In the genomic region with DNA sequence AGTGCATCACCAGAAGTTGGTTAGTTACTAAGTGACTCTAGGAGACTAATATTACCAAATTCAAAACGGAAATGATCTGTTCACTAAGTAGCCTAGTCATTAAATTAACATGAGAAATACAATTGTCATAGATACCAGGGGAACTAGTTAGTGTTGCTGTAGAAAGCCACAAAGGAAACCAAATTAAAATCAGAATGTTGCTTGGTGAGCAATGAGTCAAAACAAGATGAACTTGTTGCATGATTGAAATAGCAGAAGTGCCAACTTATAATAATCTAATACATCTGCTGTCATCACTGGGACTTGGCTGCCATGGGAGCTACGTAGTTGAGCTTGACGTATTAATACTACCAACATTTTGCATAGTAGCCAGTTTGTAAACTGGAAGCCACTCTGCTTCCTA, we compare ENCODE assay signal across 10 cellular contexts.
DNase-seq lines count a peak whose midpoint lies in the region; ATAC-seq and TF ChIP-seq lines count a peak whose summit lies in the region.
"Had no signal": no experiment of that assay in that cellular context is flagged by ENCODE, and none has a peak within 500 bp of the region (broad histone marks: within the 10 kb centered on the region; RNA-seq: fewer than 3 reads in every experiment).

No MANE protein-coding gene starts in this region.

- H3K4me1 Mint-ChIP-seq in activated CD4-positive, alpha-beta memory T cell treated with anti-CD3 and anti-CD28 coated beads for 36 hours (ENCODE audit: low read depth) = no peaks in the 10 kb centered on the region

- no TSS peak for BruUV-seq in OCI-LY7 (replicated peaks; lab: Mats Ljungman, UMichigan)

- POLR2A ChIA-PET in OCI-LY7 (lab: Charles Lee) = no interaction called here
- POLR2A ChIA-PET in activated CD4-positive, alpha-beta memory T cell treated with anti-CD3 and anti-CD28 coated beads for 36 hours (lab: Charles Lee) = no interaction called here

- ATAC-seq in GM18861 (IDR thresholded peaks at IDR 0.05; ENCODE audit: unreplicated experiment) (peak; percentile 83), GM21723 (IDR thresholded peaks at IDR 0.05; ENCODE audit: unreplicated experiment) (peak; percentile 63), HG03196 (IDR thresholded peaks at IDR 0.05; ENCODE audit: unreplicated experiment) (peak; percentile 70)
- ATAC-seq: SK-N-SH treated with all-trans-retinoic acid at 6 μM for 48 hours had no signal

- H3K27ac ChIP-seq in OCI-LY7 (ENCODE audit: low read depth, low read length, poor library complexity, severe bottlenecking) (no peak overlapping the region), sigmoid colon (no peak overlapping the region)

- 71 to 80% methylated on average over 3 of the region's 3 CpGs for WGBS in sigmoid colon, 2 donors

- DNase-seq in foreskin fibroblast (peak; percentile 25 to 52), occipital lobe (lab: John Stamatoyannopoulos, UW) (no peak), OCI-LY7 (ENCODE audit: low spot score) (no peak), sigmoid colon (no peak)
- no peak for DNase-seq in activated CD4-positive, alpha-beta memory T cell treated with anti-CD3 and anti-CD28 coated beads for 36 hours
- DNase-seq: NCI-H2081 had no signal

- no peaks in the 10 kb centered on the region for H3K9me3 Mint-ChIP-seq in activated CD4-positive, alpha-beta memory T cell treated with anti-CD3 and anti-CD28 coated beads for 36 hours

- H2AFZ ChIP-seq in OCI-LY7 (ENCODE audit: low read length) = no peak overlapping the region

- H4K20me1 ChIP-seq in OCI-LY7 (ENCODE audit: insufficient read depth, low read length) = no peaks in the 10 kb centered on the region

- H3K79me2 ChIP-seq in OCI-LY7 (ENCODE audit: insufficient read depth, low read depth, low read length) = no peaks in the 10 kb centered on the region

- H3K9me3 ChIP-seq in OCI-LY7 (ENCODE audit: low read length) (no peaks in the 10 kb centered on the region), sigmoid colon (no peaks in the 10 kb centered on the region)

- H3K4me2 ChIP-seq in OCI-LY7 (ENCODE audit: low read length) = no peak overlapping the region

- H3K36me3 ChIP-seq in OCI-LY7 (ENCODE audit: insufficient read depth, low read length) (no peaks in the 10 kb centered on the region), sigmoid colon (no peaks in the 10 kb centered on the region)

- TF ChIP-seq POLR2A in sigmoid colon (IDR thresholded peaks at IDR 0.05) = no peak

- no peaks in the 10 kb centered on the region for H3K36me3 Mint-ChIP-seq in activated CD4-positive, alpha-beta memory T cell treated with anti-CD3 and anti-CD28 coated beads for 36 hours

- H3K4me3 Mint-ChIP-seq in activated CD4-positive, alpha-beta memory T cell treated with anti-CD3 and anti-CD28 coated beads for 36 hours = no peak overlapping the region

- no peak overlapping the region for H3K27ac Mint-ChIP-seq in activated CD4-positive, alpha-beta memory T cell treated with anti-CD3 and anti-CD28 coated beads for 36 hours

- no peaks in the 10 kb centered on the region for H3K4me1 ChIP-seq in OCI-LY7 (ENCODE audit: insufficient read depth, low read length, poor library complexity, severe bottlenecking)
- peaks cover 0 to 3% (median 2%) of the 10 kb centered on the region in 4 donors for H3K4me1 ChIP-seq in sigmoid colon

- CTCF ChIA-PET in OCI-LY7 (lab: Charles Lee; ENCODE audit: unreplicated experiment) = no interaction called here
- CTCF ChIA-PET in activated CD4-positive, alpha-beta memory T cell treated with anti-CD3 and anti-CD28 coated beads for 36 hours (lab: Charles Lee) = no interaction called here

- no peaks in the 10 kb centered on the region for H3K9me2 ChIP-seq in OCI-LY7 (ENCODE audit: insufficient read depth, low read length)

- no peak overlapping the region for H3K4me3 ChIP-seq in foreskin fibroblast (ENCODE audit: low read depth in 1 of 2, low read length in 2 of 2)
- no peak overlapping the region for H3K4me3 ChIP-seq in OCI-LY7 (ENCODE audit: low read depth, low read length, poor library complexity, severe bottlenecking)
- no peak overlapping the region for H3K4me3 ChIP-seq in sigmoid colon

- H3K27me3 ChIP-seq in sigmoid colon = no peaks in the 10 kb centered on the region

- TF ChIP-seq CTCF in foreskin fibroblast (IDR thresholded peaks at IDR 0.05; ENCODE audit: low read depth, low read length) = no peak
- TF ChIP-seq CTCF in OCI-LY7 (conservative IDR thresholded peaks at IDR 0.05; ENCODE audit: low read length) = no peak
- no peak for TF ChIP-seq CTCF in sigmoid colon (IDR thresholded peaks at IDR 0.05)

- no peaks in the 10 kb centered on the region for H3K27me3 Mint-ChIP-seq in activated CD4-positive, alpha-beta memory T cell treated with anti-CD3 and anti-CD28 coated beads for 36 hours

- intact Hi-C loops in OCI-LY7 (cut with micrococcal nuclease; ENCODE audit: unreplicated experiment) = no loop called here
- intact Hi-C loops in activated CD4-positive, alpha-beta memory T cell treated with anti-CD3 and anti-CD28 coated beads for 36 hours (cut with micrococcal nuclease) = no loop called here
- intact Hi-C loops in sigmoid colon (cut with DNase I) = no loop called here

- no peak for TF ChIP-seq EP300 in sigmoid colon (IDR thresholded peaks at IDR 0.05)

Comparison
In these comparisons a context has a peak if more than half of its experiments do, and no peak if none do; other contexts are left out.
1. DNase-seq: peak in foreskin fibroblast (2 of 2); none in occipital lobe (single experiment), OCI-LY7 (single experiment), activated CD4-positive, alpha-beta memory T cell treated with anti-CD3 and anti-CD28 coated beads for 36 hours (single experiment) and sigmoid colon (single experiment).
2. Peak in every context shown above with its lines, with median percentiles within 50 percentile points of each other: ATAC-seq.